ENCODE assay signal across 1 cellular context in genomic region chr9:113764572-113764971, GRCh38.
TF ChIP-seq lines count a peak whose summit lies in the region.

No MANE protein-coding gene starts in this region.

TF ChIP-seq in HepG2, 621 proteins besides CTCF, POLR2A, EP300 and RAD21 (continued from another document):
- no peak for TF ChIP-seq ZNF318 (CRISPR knock-in tag; IDR thresholded peaks at IDR 0.05)
- no peak for TF ChIP-seq ZBTB37 (CRISPR knock-in tag; IDR thresholded peaks at IDR 0.05)
